8 cellular contexts compared by ENCODE assay signal in genomic region chr9:127785023-127785932, GRCh38. TPM values are rescaled to one million over a fixed set of nuclear protein-coding genes. Genes with fewer than 3 reads are reported as not detected.
DNase-seq lines count a peak whose midpoint lies in the region; ATAC-seq and TF ChIP-seq lines count a peak whose summit lies in the region.

No MANE protein-coding gene starts in this region.

- POLR2A ChIA-PET in AG04450 (lab: Yijun Ruan, JAX) = interaction anchor here (0.6 to 1.9 kb wide), 5 partner anchors 14 to 113 kb away, joined by 3 to 5 read pairs (median 4); partner anchors contain the start of gene TOR2A

- H3K27me3 ChIP-seq in AG04450 (ENCODE audit: control insufficient read depth, insufficient read depth, low read length) = peaks cover 3% of the 10 kb centered on the region

- H3K9me3 ChIP-seq in AG04450 (ENCODE audit: control insufficient read depth, insufficient read depth, low read length) = no peaks in the 10 kb centered on the region; the same call in 1 of the 2 replicates

- no peak overlapping the region for H3K27ac ChIP-seq in AG04450 (ENCODE audit: low read depth, low read length)

- peak; percentile 72 for TF ChIP-seq CTCF in AG04450 (IDR thresholded peaks at IDR 0.05; ENCODE audit: low read depth, low read length)
- peak; percentile 66 for TF ChIP-seq CTCF in cardiac fibroblast (IDR thresholded peaks at IDR 0.05; ENCODE audit: low read depth, low read length)

- H3K4me3 ChIP-seq in AG04450 (ENCODE audit: low read depth, low read length) (peak overlapping the region; percentile 68), cardiac fibroblast (replicated peaks in 1 of 2; ENCODE audit: low read depth in 2 of 2, low read length in 2 of 2) (peak overlapping the region; percentile 59 to 93)

- CTCF ChIA-PET in AG04450 (lab: Charles Lee) = interaction anchor here (0.6 to 2.5 kb wide), 21 partner anchors 8 to 372 kb away, joined by 3 to 13 read pairs (median 4); partner anchors contain the start of genes ST6GALNAC4 and TOR2A

- no peak for DNase-seq in AG04450 (ENCODE audit: low read depth, low spot score)
- DNase-seq in NCI-H2227 treated with DMSO at 0.1 percent for 48 hours (lab: John Stamatoyannopoulos, UW) = peak; percentile 74
- DNase-seq in activated CD4-positive, CD25-positive, alpha-beta regulatory T cell (lab: John Stamatoyannopoulos, UW) = peak; percentile 75 to 87 (median 80)
- DNase-seq in cardiac fibroblast (ENCODE audit: low read depth in 2 of 2) = peak; percentile 82 to 87
- DNase-seq in iris pigment epithelial cell (ENCODE audit: low read depth) = peak; percentile 71
- DNase-seq in stimulated activated CD4-positive, alpha-beta T cell treated with anti-CD3 and anti-CD28 coated beads, Interleukin-12 subunit alpha, Interleukin-12 subunit beta, amount 100 ng/mL, for 48 hours (ENCODE audit: low read depth in 2 of 3, low spot score in 1 of 3) = peak; percentile 79 to 86 (median 83)

- ATAC-seq in GM18867 (IDR thresholded peaks at IDR 0.05; ENCODE audit: unreplicated experiment) = peak; percentile 52
- ATAC-seq in HG03103 (IDR thresholded peaks at IDR 0.05; ENCODE audit: low read depth, unreplicated experiment) = peak; percentile 35

RNA-seq across cellular contexts. Expression of gene CDK9, which starts 0.6 kb away (rescaled TPM):
- polyA plus RNA-seq in AG04450 (2011; rRNA removed) = 38.2 and 45.9 TPM in 2 replicates
- polyA minus RNA-seq in AG04450 (2011; rRNA and poly(A)+ RNA removed) = 47.9 and 58.9 TPM in 2 replicates

RNA-seq across cellular contexts. Expression of gene SH2D3C, which starts 6.8 kb away (rescaled TPM):
- not detected in 2 replicates for polyA plus RNA-seq in AG04450 (2011; rRNA removed)
- polyA minus RNA-seq in AG04450 (2011; rRNA and poly(A)+ RNA removed) = not detected in 2 replicates

RNA-seq across cellular contexts. Expression of gene FPGS, which starts 17.4 kb away (rescaled TPM):
- 24.8 and 34.6 TPM in 2 replicates for polyA plus RNA-seq in AG04450 (2011; rRNA removed)
- polyA minus RNA-seq in AG04450 (2011; rRNA and poly(A)+ RNA removed) = 36.9 and 48.0 TPM in 2 replicates

RNA-seq across cellular contexts. Expression of gene TOR2A, which starts 50.2 kb away (rescaled TPM):
- polyA plus RNA-seq in AG04450 (2011; rRNA removed) = 4.9 and 5.8 TPM in 2 replicates
- polyA minus RNA-seq in AG04450 (2011; rRNA and poly(A)+ RNA removed) = 2.5 and 4.5 TPM in 2 replicates
